Comparison of ENCODE assay signal across 16 cellular contexts in the genomic region with DNA sequence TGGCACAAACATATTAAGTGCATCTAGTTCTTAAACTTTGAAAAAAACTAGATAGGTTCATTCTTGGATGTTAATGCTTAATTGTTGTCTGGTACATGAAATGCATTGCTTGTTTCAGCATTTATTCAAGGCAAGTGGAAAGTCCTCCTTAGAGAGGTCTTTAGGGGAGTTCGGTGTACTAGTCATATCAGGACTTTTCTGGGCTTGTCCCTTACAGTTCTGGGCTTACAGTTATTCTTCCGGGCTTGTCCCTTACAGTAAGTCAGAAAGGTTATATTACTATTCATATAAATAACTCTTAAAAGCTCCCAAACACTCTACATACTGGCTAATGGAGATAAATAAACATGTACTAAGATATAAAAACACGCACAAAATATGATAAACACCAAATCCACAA.
DNase-seq lines count a peak whose midpoint lies in the region; ATAC-seq lines count a peak whose summit lies in the region.
"Had no signal": no experiment of that assay in that cellular context is flagged by ENCODE, and none has a peak within 500 bp of the region (broad histone marks: within the 10 kb centered on the region; RNA-seq: fewer than 3 reads in every experiment).

No MANE protein-coding gene starts in this region.

- peak; percentile 90 for ATAC-seq in HG02610 (IDR thresholded peaks at IDR 0.05; ENCODE audit: unreplicated experiment)
- ATAC-seq in HG03442 (IDR thresholded peaks at IDR 0.05; ENCODE audit: unreplicated experiment): peak; percentile 75
- no peak for ATAC-seq in stimulated activated memory B cell treated with anti-CD40 and anti-IgM and Interleukin-4, amounts not matched to agents 10 μg/mL and 1 μg/mL and 100 μg/mL, for 72 hours
- no peak for ATAC-seq in HG03045 (IDR thresholded peaks at IDR 0.05; ENCODE audit: unreplicated experiment)

- peaks cover 46% of the 10 kb centered on the region for H3K36me3 Mint-ChIP-seq in activated CD4-positive, alpha-beta T cell treated with anti-CD3 and anti-CD28 coated beads, Interleukin-2, amount 10 ng/mL, durations not matched to agents 24 days and 14 days (ENCODE audit: low read depth)
- H3K36me3 Mint-ChIP-seq in activated CD4-positive, alpha-beta T cell treated with anti-CD3 and anti-CD28 coated beads, Interleukin-2, amount 10 ng/mL, durations not matched to agents 7 days and 5 days (ENCODE audit: low read depth): peaks cover 7% of the 10 kb centered on the region
- peaks cover 51% of the 10 kb centered on the region for H3K36me3 Mint-ChIP-seq in stimulated activated memory B cell treated with anti-CD40 and anti-IgM and Interleukin-4, amounts not matched to agents 10 μg/mL and 1 μg/mL and 100 μg/mL, for 72 hours

- no peaks in the 10 kb centered on the region for H3K9me3 Mint-ChIP-seq in activated CD4-positive, alpha-beta T cell treated with anti-CD3 and anti-CD28 coated beads, Interleukin-2, amount 10 ng/mL, durations not matched to agents 24 days and 14 days
- H3K9me3 Mint-ChIP-seq in activated CD4-positive, alpha-beta T cell treated with anti-CD3 and anti-CD28 coated beads, Interleukin-2, amount 10 ng/mL, durations not matched to agents 7 days and 5 days: no peaks in the 10 kb centered on the region
- H3K9me3 Mint-ChIP-seq in stimulated activated memory B cell treated with anti-CD40 and anti-IgM and Interleukin-4, amounts not matched to agents 10 μg/mL and 1 μg/mL and 100 μg/mL, for 72 hours: no peaks in the 10 kb centered on the region

- CTCF ChIA-PET in activated CD4-positive, alpha-beta T cell treated with anti-CD3 and anti-CD28 coated beads, Interleukin-2, amount 10 ng/mL, durations not matched to agents 7 days and 5 days (lab: Charles Lee): no interaction called here

- intact Hi-C loops in activated CD4-positive, alpha-beta T cell treated with anti-CD3 and anti-CD28 coated beads, Interleukin-2, amount 10 ng/mL, durations not matched to agents 24 days and 14 days (cut with micrococcal nuclease): no loop called here

- peak overlapping the region; percentile 7 for H3K27ac Mint-ChIP-seq in activated CD4-positive, alpha-beta T cell treated with anti-CD3 and anti-CD28 coated beads, Interleukin-2, amount 10 ng/mL, durations not matched to agents 24 days and 14 days
- no peak overlapping the region for H3K27ac Mint-ChIP-seq in activated CD4-positive, alpha-beta T cell treated with anti-CD3 and anti-CD28 coated beads, Interleukin-2, amount 10 ng/mL, durations not matched to agents 7 days and 5 days
- H3K27ac Mint-ChIP-seq in stimulated activated memory B cell treated with anti-CD40 and anti-IgM and Interleukin-4, amounts not matched to agents 10 μg/mL and 1 μg/mL and 100 μg/mL, for 72 hours: peak overlapping the region; percentile 24

- POLR2A ChIA-PET in activated CD4-positive, alpha-beta T cell treated with anti-CD3 and anti-CD28 coated beads, Interleukin-2, amount 10 ng/mL, durations not matched to agents 7 days and 5 days (lab: Charles Lee): no interaction called here

- no peak overlapping the region for H3K4me3 Mint-ChIP-seq in activated CD4-positive, alpha-beta T cell treated with anti-CD3 and anti-CD28 coated beads, Interleukin-2, amount 10 ng/mL, durations not matched to agents 24 days and 14 days
- no peak overlapping the region for H3K4me3 Mint-ChIP-seq in activated CD4-positive, alpha-beta T cell treated with anti-CD3 and anti-CD28 coated beads, Interleukin-2, amount 10 ng/mL, durations not matched to agents 7 days and 5 days
- H3K4me3 Mint-ChIP-seq in stimulated activated memory B cell treated with anti-CD40 and anti-IgM and Interleukin-4, amounts not matched to agents 10 μg/mL and 1 μg/mL and 100 μg/mL, for 72 hours: no peak overlapping the region

- H3K4me1 Mint-ChIP-seq in activated CD4-positive, alpha-beta T cell treated with anti-CD3 and anti-CD28 coated beads, Interleukin-2, amount 10 ng/mL, durations not matched to agents 24 days and 14 days: peaks cover 17% of the 10 kb centered on the region
- peaks cover 11% of the 10 kb centered on the region for H3K4me1 Mint-ChIP-seq in activated CD4-positive, alpha-beta T cell treated with anti-CD3 and anti-CD28 coated beads, Interleukin-2, amount 10 ng/mL, durations not matched to agents 7 days and 5 days
- H3K4me1 Mint-ChIP-seq in stimulated activated memory B cell treated with anti-CD40 and anti-IgM and Interleukin-4, amounts not matched to agents 10 μg/mL and 1 μg/mL and 100 μg/mL, for 72 hours: peaks cover 25% of the 10 kb centered on the region

- no peak for DNase-seq in activated CD4-positive, alpha-beta T cell treated with anti-CD3 and anti-CD28 coated beads, Interleukin-2, amount 10 ng/mL, durations not matched to agents 24 days and 14 days
- no peak for DNase-seq in activated CD4-positive, alpha-beta T cell treated with anti-CD3 and anti-CD28 coated beads, Interleukin-2, amount 10 ng/mL, durations not matched to agents 7 days and 5 days
- DNase-seq in GM19238 (ENCODE audit: insufficient read length, low spot score) (no peak), DMS 273 (lab: John Stamatoyannopoulos, UW; ENCODE audit: unreplicated experiment) (no peak)
- DNase-seq: H7, Karpas-422, MM.1S, NCI-H1105 treated with DMSO at 0.1 percent for 48 hours, NCI-H1930, NCI-H2171 treated with DMSO at 0.1 percent for 48 hours, NCI-H510A treated with DMSO at 0.1 percent for 48 hours, SHP77 had no signal

- H3K27me3 Mint-ChIP-seq in activated CD4-positive, alpha-beta T cell treated with anti-CD3 and anti-CD28 coated beads, Interleukin-2, amount 10 ng/mL, durations not matched to agents 24 days and 14 days: no peaks in the 10 kb centered on the region
- no peaks in the 10 kb centered on the region for H3K27me3 Mint-ChIP-seq in activated CD4-positive, alpha-beta T cell treated with anti-CD3 and anti-CD28 coated beads, Interleukin-2, amount 10 ng/mL, durations not matched to agents 7 days and 5 days
- H3K27me3 Mint-ChIP-seq in stimulated activated memory B cell treated with anti-CD40 and anti-IgM and Interleukin-4, amounts not matched to agents 10 μg/mL and 1 μg/mL and 100 μg/mL, for 72 hours: no peaks in the 10 kb centered on the region

Comparison
In these comparisons a context has a peak if more than half of its experiments do, and no peak if none do; other contexts are left out.
1. ATAC-seq: peak in HG02610 (single experiment) and HG03442 (single experiment); none in stimulated activated memory B cell treated with anti-CD40 and anti-IgM and Interleukin-4, amounts not matched to agents 10 μg/mL and 1 μg/mL and 100 μg/mL, for 72 hours (single experiment) and HG03045 (single experiment).